7 cellular contexts compared by ENCODE assay signal in the genomic region with DNA sequence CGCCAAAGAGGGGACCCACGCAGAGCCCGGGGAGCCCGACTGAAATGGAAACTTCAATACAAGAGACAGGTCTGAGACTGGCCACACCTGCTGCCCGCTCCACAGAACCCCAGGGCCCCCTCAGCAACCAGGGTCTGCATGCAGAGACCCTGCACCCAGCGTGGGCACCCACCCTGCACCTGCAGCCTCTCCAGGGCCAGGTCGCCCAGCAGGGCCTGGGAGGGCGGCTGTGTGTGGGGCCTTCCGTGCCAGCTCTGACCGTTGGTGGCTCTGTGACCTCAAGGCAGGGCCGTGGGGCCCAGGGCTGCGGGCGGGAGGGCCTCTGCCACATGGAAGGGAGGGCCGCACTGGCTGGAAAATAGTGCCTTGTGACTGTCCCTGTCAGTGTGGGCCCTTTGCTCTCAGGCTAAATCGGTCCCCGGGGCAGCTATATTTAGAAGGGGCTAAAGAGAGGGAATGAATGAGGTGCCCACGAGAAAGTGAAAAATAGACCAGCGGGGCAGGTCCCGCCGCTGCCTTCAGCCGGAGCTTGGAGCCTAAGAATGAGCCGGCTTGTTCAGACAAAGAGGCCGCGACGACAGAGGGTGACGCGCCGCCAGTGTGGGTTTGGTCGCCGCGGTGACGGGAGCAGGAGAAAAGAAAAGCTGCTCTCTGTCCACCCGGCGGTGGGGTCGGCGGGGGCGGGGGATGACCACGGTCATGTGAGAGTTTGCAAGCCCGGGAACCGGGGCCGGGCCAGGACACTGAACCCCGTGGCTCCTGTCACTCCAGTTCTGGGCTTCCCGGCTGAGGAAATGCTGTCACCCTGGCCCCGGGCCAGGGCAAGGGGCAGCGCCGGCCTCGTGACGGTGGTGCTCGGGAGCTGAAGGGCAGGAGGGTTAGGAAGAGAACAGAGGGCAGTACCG.
A peak's percentile ranks its signal among the peaks of the same experiment; 100 is the strongest.
DNase-seq lines count a peak whose midpoint lies in the region; ATAC-seq and TF ChIP-seq lines count a peak whose summit lies in the region.

No MANE protein-coding gene starts in this region.

- intact Hi-C loops in transverse colon (cut with DNase I; ENCODE audit: low total_unique reads), result loop anchor here (10.0 kb wide), 1 partner anchor 58 kb away; no protein-coding TSS in a partner anchor

- H3K27ac ChIP-seq in Peyer's patch (peak overlapping the region; percentile 40 to 92 (median 61)), endodermal cell (ENCODE audit: low read depth, low read length) (peak overlapping the region; percentile 98), transverse colon (peak overlapping the region; percentile 89 to 93 (median 90))

- no peak overlapping the region for H3K4me3 Mint-ChIP-seq in endodermal cell

- peak; percentile 44 to 78 (median 70) for DNase-seq in Peyer's patch
- peak; percentile 85 for DNase-seq in endodermal cell
- DNase-seq in midbrain (lab: John Stamatoyannopoulos, UW), result peak; percentile 86
- DNase-seq in transverse colon, result peak; percentile 64
- no peak for DNase-seq in activated T-cell treated with anti-CD3 and anti-CD28 coated beads, Interleukin-2, amount 50 U/mL, for 48 hours

- H3K9ac ChIP-seq in endodermal cell (ENCODE audit: extremely low read depth, low read length, poor library complexity, severe bottlenecking), result no peak overlapping the region

- H3K4me1 Mint-ChIP-seq in endodermal cell, result peaks cover 12% of the 10 kb centered on the region

- in situ Hi-C loops in transverse colon (cut with MboI; ENCODE audit: low pct_ligation_motif_present in 1 of 4, low pct_unique_long_range_greater_than_20kb in 1 of 4, low sequenced_read_pairs in 3 of 4), result loop anchor here in 1 of 4 donors (10.0 kb wide), 1 partner anchor 52 kb away; no protein-coding TSS in a partner anchor

- TF ChIP-seq EP300 in transverse colon (IDR thresholded peaks at IDR 0.05; ENCODE audit: low read depth), result peak; percentile 18

- peak overlapping the region in 1 of 4 donors; percentile 9 for H3K4me3 ChIP-seq in Peyer's patch
- no peak overlapping the region for H3K4me3 ChIP-seq in endodermal cell (ENCODE audit: low read length)
- no peak overlapping the region for H3K4me3 ChIP-seq in transverse colon

- H3K4me1 ChIP-seq in Peyer's patch, result peaks cover 0 to 63% (median 14%) of the 10 kb centered on the region in 4 donors
- H3K4me1 ChIP-seq in endodermal cell (ENCODE audit: control insufficient read depth, insufficient read depth, low read length), result no peaks in the 10 kb centered on the region
- H3K4me1 ChIP-seq in transverse colon, result peaks cover 43 to 74% (median 56%) of the 10 kb centered on the region in 4 donors

- ATAC-seq in GM18519 (IDR thresholded peaks at IDR 0.05; ENCODE audit: low FRiP score, unreplicated experiment) (no peak), HG03095 (IDR thresholded peaks at IDR 0.05; ENCODE audit: unreplicated experiment) (no peak)

- no peak for TF ChIP-seq POLR2A in Peyer's patch (IDR thresholded peaks at IDR 0.05)
- TF ChIP-seq POLR2A in transverse colon (IDR thresholded peaks at IDR 0.05), result peak; percentile 11

- H3K9me3 ChIP-seq in Peyer's patch (no peaks in the 10 kb centered on the region), endodermal cell (ENCODE audit: control insufficient read depth, low read length) (no peaks in the 10 kb centered on the region), transverse colon (no peaks in the 10 kb centered on the region)

- H3K27ac Mint-ChIP-seq in endodermal cell, result peak overlapping the region; percentile 58

- no peaks in the 10 kb centered on the region for H3K27me3 Mint-ChIP-seq in endodermal cell (ENCODE audit: insufficient read depth)

- H3K9me3 Mint-ChIP-seq in endodermal cell, result peaks cover 8% of the 10 kb centered on the region

- H3K36me3 Mint-ChIP-seq in endodermal cell (ENCODE audit: low read depth), result no peaks in the 10 kb centered on the region

- H3K27me3 ChIP-seq in Peyer's patch (no peaks in the 10 kb centered on the region), endodermal cell (ENCODE audit: control insufficient read depth, insufficient read depth, low read length, poor library complexity, severe bottlenecking) (no peaks in the 10 kb centered on the region), transverse colon (no peaks in the 10 kb centered on the region)

- no peaks in the 10 kb centered on the region for H3K36me3 ChIP-seq in Peyer's patch
- no peaks in the 10 kb centered on the region for H3K36me3 ChIP-seq in endodermal cell (ENCODE audit: control insufficient read depth, insufficient read depth, low read length)
- no peaks in the 10 kb centered on the region for H3K36me3 ChIP-seq in transverse colon

- TF ChIP-seq CTCF in Peyer's patch (IDR thresholded peaks at IDR 0.05) (no peak), endodermal cell (conservative IDR thresholded peaks at IDR 0.05) (no peak), transverse colon (IDR thresholded peaks at IDR 0.05) (no peak)

- WGBS in endodermal cell (ENCODE audit: insufficient coverage in 1 of 2, insufficient read length in 1 of 2), 2 experiments, result 73 to 81% methylated on average over 9 to 50 of the region's 50 CpGs
- WGBS in transverse colon (ENCODE audit: low coverage in 1 of 2), 2 donors, result 52% methylated on average over 45 of the region's 50 CpGs; no CpG with 5 or more reads in 1 of the 2 donors

Comparison
In these comparisons a context has a peak if more than half of its experiments do, and no peak if none do; other contexts are left out.
1. DNase-seq: peak in Peyer's patch (3 of 3), endodermal cell (single experiment), midbrain (single experiment) and transverse colon (single experiment); none in activated T-cell treated with anti-CD3 and anti-CD28 coated beads, Interleukin-2, amount 50 U/mL, for 48 hours (0 of 2).
2. Peak in every context shown above with its lines, with median percentiles within 50 percentile points of each other: H3K27ac ChIP-seq.